Comparison of ENCODE assay signal across 11 cellular contexts in the genomic region with DNA sequence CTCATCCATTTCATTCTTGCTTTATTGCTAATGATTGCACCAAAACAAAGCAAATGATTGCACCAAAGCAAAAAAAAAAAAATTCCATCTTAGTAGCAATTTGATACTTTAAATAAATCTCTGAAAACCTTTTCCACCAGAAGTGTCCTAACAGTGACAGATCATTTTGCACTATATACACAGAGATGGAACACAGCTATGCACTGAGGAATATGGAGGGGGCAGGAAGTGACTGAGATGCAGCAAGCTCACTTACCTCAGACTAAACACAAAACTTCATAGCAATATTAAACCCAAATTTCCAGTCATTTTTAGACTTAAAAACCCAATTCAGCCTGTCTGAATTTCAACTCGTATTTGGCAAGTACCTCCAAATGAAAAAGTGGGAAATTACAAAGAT. TPM values are rescaled to one million over a fixed set of nuclear protein-coding genes. Genes with fewer than 3 reads are reported as not detected.
DNase-seq lines count a peak whose midpoint lies in the region; ATAC-seq and TF ChIP-seq lines count a peak whose summit lies in the region.
"Had no signal": no experiment of that assay in that cellular context is flagged by ENCODE, and none has a peak within 500 bp of the region (broad histone marks: within the 10 kb centered on the region; RNA-seq: fewer than 3 reads in every experiment).

No MANE protein-coding gene starts in this region.

- H3K27me3 ChIP-seq in RWPE2 (ENCODE audit: insufficient read depth, poor library complexity, severe bottlenecking) (no peaks in the 10 kb centered on the region), smooth muscle cell (ENCODE audit: low read depth) (no peaks in the 10 kb centered on the region), stomach (no peaks in the 10 kb centered on the region)
- H3K27me3 ChIP-seq: tibial nerve had no signal

- H3K9me3 ChIP-seq in RWPE2 (ENCODE audit: severe bottlenecking), result no peaks in the 10 kb centered on the region
- no peaks in the 10 kb centered on the region for H3K9me3 ChIP-seq in smooth muscle cell (replicated peaks; ENCODE audit: low read depth)
- no peaks in the 10 kb centered on the region for H3K9me3 ChIP-seq in stomach
- H3K9me3 ChIP-seq: tibial nerve had no signal

- ATAC-seq in activated CD4-positive, alpha-beta T cell treated with anti-CD3 and anti-CD28 coated beads for 36 hours, result peak; percentile 49
- peak; percentile 30; the same call in 1 of the 3 replicates for ATAC-seq in RWPE2 (ENCODE audit: low read depth)

- H3K36me3 ChIP-seq in RWPE2 (ENCODE audit: low read depth), result peaks cover 13% of the 10 kb centered on the region
- H3K36me3 ChIP-seq in smooth muscle cell (ENCODE audit: low read depth), result no peaks in the 10 kb centered on the region
- H3K36me3 ChIP-seq in stomach, result no peaks in the 10 kb centered on the region
- H3K36me3 ChIP-seq: tibial nerve had no signal

- WGBS in smooth muscle cell (ENCODE audit: low lambda C conversion rate), result 92% methylated on average over 1 of the region's 1 CpG
- WGBS in stomach, 5 donors, result 77 to 91% (median 87%) methylated on average over 1 of the region's 1 CpG

- H3K36me3 Mint-ChIP-seq in activated CD4-positive, alpha-beta T cell treated with anti-CD3 and anti-CD28 coated beads for 36 hours (ENCODE audit: low read depth), result peaks cover 25% of the 10 kb centered on the region

- TF ChIP-seq POLR2A in stomach (IDR thresholded peaks at IDR 0.05), result no peak

- no peaks in the 10 kb centered on the region for H3F3A ChIP-seq in smooth muscle cell (ENCODE audit: low read depth)

- peak overlapping the region; percentile 83 for H3K27ac Mint-ChIP-seq in activated CD4-positive, alpha-beta T cell treated with anti-CD3 and anti-CD28 coated beads for 36 hours

- no peak overlapping the region for H3K9ac ChIP-seq in smooth muscle cell (ENCODE audit: low read depth)

- H3K4me3 Mint-ChIP-seq in activated CD4-positive, alpha-beta T cell treated with anti-CD3 and anti-CD28 coated beads for 36 hours, result peak overlapping the region; percentile 65

- H3K27ac ChIP-seq in RWPE2 (ENCODE audit: poor library complexity, severe bottlenecking) (peak overlapping the region; percentile 90), smooth muscle cell (ENCODE audit: low read depth) (peak overlapping the region; percentile 99), stomach (no peak overlapping the region)

- TF ChIP-seq CTCF in RWPE2 (IDR thresholded peaks at IDR 0.05; ENCODE audit: poor library complexity, severe bottlenecking), result no peak
- TF ChIP-seq CTCF in smooth muscle cell (IDR thresholded peaks at IDR 0.05; ENCODE audit: borderline replicate concordance, insufficient read depth, poor library complexity, severe bottlenecking), result no peak
- TF ChIP-seq CTCF in stomach (IDR thresholded peaks at IDR 0.05), result no peak

- POLR2A ChIA-PET in activated CD4-positive, alpha-beta T cell treated with anti-CD3 and anti-CD28 coated beads for 36 hours (lab: Charles Lee), result interaction anchor here (0.5 to 2.4 kb wide), 3 partner anchors 9 to 83 kb away, joined by 3 to 6 read pairs (median 5); no protein-coding TSS in a partner anchor

- peaks cover 39% of the 10 kb centered on the region for H3K4me1 ChIP-seq in RWPE2 (ENCODE audit: insufficient read depth, poor library complexity, severe bottlenecking)
- H3K4me1 ChIP-seq in smooth muscle cell (ENCODE audit: low read depth), result peaks cover 25% of the 10 kb centered on the region
- H3K4me1 ChIP-seq in stomach, result peaks cover 8 to 47% (median 26%) of the 10 kb centered on the region in 4 donors

- no peaks in the 10 kb centered on the region for H3K27me3 Mint-ChIP-seq in activated CD4-positive, alpha-beta T cell treated with anti-CD3 and anti-CD28 coated beads for 36 hours

- H2AFZ ChIP-seq in smooth muscle cell (ENCODE audit: low read depth), result no peak overlapping the region

- peaks cover 75% of the 10 kb centered on the region for H3K4me1 Mint-ChIP-seq in activated CD4-positive, alpha-beta T cell treated with anti-CD3 and anti-CD28 coated beads for 36 hours

- peak; percentile 33 for DNase-seq in activated CD4-positive, alpha-beta T cell treated with anti-CD3 and anti-CD28 coated beads for 36 hours
- DNase-seq in activated CD4-positive, alpha-beta T cell treated with anti-CD3 and anti-CD28 coated beads, Interleukin-2, amount 50 U/mL, for 1 hour, result no peak
- no peak for DNase-seq in RWPE2 (ENCODE audit: low spot score)
- peak; percentile 45 for DNase-seq in dedifferentiated amniotic fluid mesenchymal stem cell (ENCODE audit: extremely low spot score)
- DNase-seq in smooth muscle cell (lab: John Stamatoyannopoulos, UW; ENCODE audit: unreplicated experiment), result no peak
- no peak for DNase-seq in stomach
- DNase-seq in ecto neural progenitor cell (ENCODE audit: low spot score), result no peak
- DNase-seq in foreskin melanocyte, result no peak
- DNase-seq: Karpas-422, NCI-H226 had no signal

- no peak for TF ChIP-seq EP300 in stomach (IDR thresholded peaks at IDR 0.05)

- H3K79me2 ChIP-seq in smooth muscle cell (ENCODE audit: low read depth), result peaks cover 48% of the 10 kb centered on the region

- no peaks in the 10 kb centered on the region for H3K9me3 Mint-ChIP-seq in activated CD4-positive, alpha-beta T cell treated with anti-CD3 and anti-CD28 coated beads for 36 hours (ENCODE audit: low read depth)

- peak overlapping the region; percentile 77 for H3K4me2 ChIP-seq in smooth muscle cell

- H4K20me1 ChIP-seq in smooth muscle cell (ENCODE audit: low read depth), result no peaks in the 10 kb centered on the region

- intact Hi-C loops in activated CD4-positive, alpha-beta T cell treated with anti-CD3 and anti-CD28 coated beads for 36 hours (cut with DNase I, micrococcal nuclease), result loop anchor here (2.0 kb wide), 4 partner anchors 17 to 61 kb away; a partner anchor contains a TSS
- intact Hi-C loops in stomach (cut with DNase I; ENCODE audit: low total_unique reads), result no loop called here

- no peak overlapping the region for H3K4me3 ChIP-seq in RWPE2 (ENCODE audit: severe bottlenecking)
- no peak overlapping the region for H3K4me3 ChIP-seq in smooth muscle cell
- no peak overlapping the region for H3K4me3 ChIP-seq in stomach
- H3K4me3 ChIP-seq: tibial nerve had no signal

- CTCF ChIA-PET in activated CD4-positive, alpha-beta T cell treated with anti-CD3 and anti-CD28 coated beads for 36 hours (lab: Charles Lee), result interaction anchor here (0.7 to 1.5 kb wide), 4 partner anchors 39 to 700 kb away, joined by 3 to 5 read pairs (median 4); no protein-coding TSS in a partner anchor

RNA-seq across cellular contexts. Expression of a gene that starts 41.2 kb away (rescaled TPM):
- 10 to 100 TPM; 30.7 to 33.6 TPM for total RNA-seq in activated CD4-positive, alpha-beta T cell treated with anti-CD3 and anti-CD28 coated beads for 36 hours
- total RNA-seq in smooth muscle cell (11.7 and 12.5 TPM in 2 replicates), stomach (10 to 100 TPM in 2 of 5 donors, 1 to 10 TPM in 2, under 1 TPM in 1; 0.58 to 14.3 (median 9.1) TPM)
- polyA plus RNA-seq in smooth muscle cell (3.2 and 4.9 TPM in 2 replicates), stomach (1 to 10 TPM; 2.2 to 3.2 (median 2.9) TPM)

Comparison
In these comparisons a context has a peak if more than half of its experiments do, and no peak if none do; other contexts are left out.
1. DNase-seq: peak in activated CD4-positive, alpha-beta T cell treated with anti-CD3 and anti-CD28 coated beads for 36 hours (single experiment) and dedifferentiated amniotic fluid mesenchymal stem cell (single experiment); none in activated CD4-positive, alpha-beta T cell treated with anti-CD3 and anti-CD28 coated beads, Interleukin-2, amount 50 U/mL, for 1 hour (single experiment), RWPE2 (single experiment), smooth muscle cell (single experiment), stomach (single experiment), ecto neural progenitor cell (single experiment) and foreskin melanocyte (single experiment).
2. H3K27ac ChIP-seq: peak in RWPE2 (single experiment) and smooth muscle cell (single experiment); none in stomach (0 of 5).